13 cellular contexts compared by ENCODE assay signal in the genomic region with DNA sequence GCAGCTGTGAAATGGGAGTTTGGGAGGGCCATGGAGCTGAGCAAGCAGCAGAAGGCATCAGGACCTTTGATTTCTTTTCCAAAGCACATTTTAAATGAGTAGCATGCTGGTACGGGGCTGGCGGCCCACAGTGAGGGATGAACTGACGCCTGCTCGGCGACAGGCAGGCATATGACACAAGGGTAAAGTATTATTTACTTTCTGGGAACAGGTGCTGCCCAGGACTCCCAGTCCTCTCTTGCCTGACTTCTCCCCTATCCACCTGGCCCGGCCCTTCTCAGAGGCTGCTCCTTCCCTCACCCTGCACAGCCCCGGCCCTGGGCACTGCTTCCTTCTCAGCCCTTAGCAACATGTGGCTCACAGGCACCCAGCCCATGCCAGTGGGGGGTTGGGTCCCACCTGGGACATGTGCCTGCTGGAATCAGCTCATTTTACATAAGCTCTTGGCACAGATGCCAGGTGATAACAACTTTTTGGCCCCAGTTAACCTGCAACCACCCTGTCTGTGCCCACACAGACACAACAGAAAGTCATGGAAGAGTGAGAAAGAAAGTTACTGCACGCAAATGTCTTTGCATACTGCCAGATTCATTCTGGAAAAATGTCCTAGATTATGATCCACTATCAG.
DNase-seq lines count a peak whose midpoint lies in the region; ATAC-seq and TF ChIP-seq lines count a peak whose summit lies in the region.
"Had no signal": no experiment of that assay in that cellular context is flagged by ENCODE, and none has a peak within 500 bp of the region (broad histone marks: within the 10 kb centered on the region; RNA-seq: fewer than 3 reads in every experiment).

No MANE protein-coding gene starts in this region.

- H3K9me3 ChIP-seq in Peyer's patch (no peaks in the 10 kb centered on the region), transverse colon (no peaks in the 10 kb centered on the region)

- peak overlapping the region in 3 of 4 donors; percentile 12 to 67 (median 65) for H3K27ac ChIP-seq in Peyer's patch
- peak overlapping the region; percentile 64 to 81 (median 71) for H3K27ac ChIP-seq in transverse colon

- TF ChIP-seq CTCF in Peyer's patch (IDR thresholded peaks at IDR 0.05) (no peak), transverse colon (IDR thresholded peaks at IDR 0.05) (no peak)

- ATAC-seq in stimulated activated effector memory CD8-positive, alpha-beta T cell treated with anti-CD3 and anti-CD28 coated beads, Interleukin-12 subunit alpha, Interleukin-12 subunit beta, amount 100 ng/mL, for 72 hours, result no peak

- no peaks in the 10 kb centered on the region for H3K9me3 Mint-ChIP-seq in stimulated activated effector memory CD8-positive, alpha-beta T cell treated with anti-CD3 and anti-CD28 coated beads, Interleukin-12 subunit alpha, Interleukin-12 subunit beta, amount 100 ng/mL, for 72 hours
- H3K9me3 Mint-ChIP-seq: endodermal cell had no signal

- in situ Hi-C loops in transverse colon (cut with MboI; ENCODE audit: low pct_ligation_motif_present in 1 of 4, low pct_unique_long_range_greater_than_20kb in 1 of 4, low sequenced_read_pairs in 3 of 4), result no loop called here

- H3K4me1 Mint-ChIP-seq in stimulated activated effector memory CD8-positive, alpha-beta T cell treated with anti-CD3 and anti-CD28 coated beads, Interleukin-12 subunit alpha, Interleukin-12 subunit beta, amount 100 ng/mL, for 72 hours, result no peaks in the 10 kb centered on the region

- H3K27ac Mint-ChIP-seq in stimulated activated effector memory CD8-positive, alpha-beta T cell treated with anti-CD3 and anti-CD28 coated beads, Interleukin-12 subunit alpha, Interleukin-12 subunit beta, amount 100 ng/mL, for 72 hours, result no peak overlapping the region

- TF ChIP-seq POLR2A in Peyer's patch (IDR thresholded peaks at IDR 0.05), result peak in 1 of 2 donors; percentile 10
- TF ChIP-seq POLR2A in transverse colon (IDR thresholded peaks at IDR 0.05), result peak; percentile 47

- H3K4me3 ChIP-seq in Peyer's patch (no peak overlapping the region), transverse colon (no peak overlapping the region), H7 (ENCODE audit: insufficient read depth, low read depth, low read length) (no peak overlapping the region)

- H3K27me3 ChIP-seq in Peyer's patch, result no peaks in the 10 kb centered on the region
- no peaks in the 10 kb centered on the region for H3K27me3 ChIP-seq in transverse colon
- no peaks in the 10 kb centered on the region for H3K27me3 ChIP-seq in H7 (ENCODE audit: control insufficient read depth, insufficient read depth, low read length)

- peak; percentile 15 to 39 (median 38) for DNase-seq in NCI-H1417 (lab: John Stamatoyannopoulos, UW)
- no peak for DNase-seq in NCI-H1417 treated with DMSO at 0.1 percent for 48 hours (lab: John Stamatoyannopoulos, UW)
- peak in 2 of 3 donors; percentile 82 to 87 for DNase-seq in Peyer's patch
- DNase-seq in kidney tubule cell (ENCODE audit: low spot score), result peak; percentile 73
- DNase-seq in transverse colon, result peak; percentile 86
- no peak for DNase-seq in UCSD-AML1 (lab: John Stamatoyannopoulos, UW; ENCODE audit: unreplicated experiment)
- DNase-seq in H7, result no peak
- DNase-seq in stimulated activated effector memory CD8-positive, alpha-beta T cell treated with anti-CD3 and anti-CD28 coated beads, Interleukin-12 subunit alpha, Interleukin-12 subunit beta, amount 100 ng/mL, for 72 hours (ENCODE audit: low spot score in 2 of 2), result no peak
- DNase-seq: 8988T; activated naive CD4-positive, alpha-beta T cell treated with anti-CD3 and anti-CD28 coated beads, Interleukin-2, amount 50 U/mL, for 16 hours; endodermal cell; GOT3; SHP77 treated with DMSO at 0.1 percent for 48 hours had no signal

- TF ChIP-seq EP300 in transverse colon (IDR thresholded peaks at IDR 0.05; ENCODE audit: low read depth), result peak; percentile 73

- H3K4me3 Mint-ChIP-seq in stimulated activated effector memory CD8-positive, alpha-beta T cell treated with anti-CD3 and anti-CD28 coated beads, Interleukin-12 subunit alpha, Interleukin-12 subunit beta, amount 100 ng/mL, for 72 hours, result no peak overlapping the region
- H3K4me3 Mint-ChIP-seq: endodermal cell had no signal

- H3K36me3 Mint-ChIP-seq in stimulated activated effector memory CD8-positive, alpha-beta T cell treated with anti-CD3 and anti-CD28 coated beads, Interleukin-12 subunit alpha, Interleukin-12 subunit beta, amount 100 ng/mL, for 72 hours, result no peaks in the 10 kb centered on the region

- 42 to 44% methylated on average over 1 to 8 of the region's 8 CpGs for WGBS in transverse colon (ENCODE audit: low coverage in 1 of 2), 2 donors

- intact Hi-C loops in transverse colon (cut with DNase I; ENCODE audit: low total_unique reads), result loop anchor here (10.0 kb wide), 1 partner anchor 72 kb away; no protein-coding TSS in a partner anchor

- H3K4me1 ChIP-seq in Peyer's patch (peaks cover 0 to 37% (median 0%) of the 10 kb centered on the region in 4 donors), transverse colon (peaks cover 0 to 30% (median 25%) of the 10 kb centered on the region in 4 donors)

- no peaks in the 10 kb centered on the region for H3K36me3 ChIP-seq in Peyer's patch
- no peaks in the 10 kb centered on the region for H3K36me3 ChIP-seq in transverse colon
- H3K36me3 ChIP-seq in H7 (replicated peaks; ENCODE audit: control insufficient read depth, insufficient read depth, low read length), result no peaks in the 10 kb centered on the region

Comparison
In these comparisons a context has a peak if more than half of its experiments do, and no peak if none do; other contexts are left out.
1. DNase-seq: peak in NCI-H1417 (3 of 3), Peyer's patch (2 of 3), kidney tubule cell (single experiment) and transverse colon (single experiment); none in NCI-H1417 treated with DMSO at 0.1 percent for 48 hours (single experiment), UCSD-AML1 (single experiment), H7 (single experiment) and stimulated activated effector memory CD8-positive, alpha-beta T cell treated with anti-CD3 and anti-CD28 coated beads, Interleukin-12 subunit alpha, Interleukin-12 subunit beta, amount 100 ng/mL, for 72 hours (0 of 2).